In genomic region chr12:119667577-119668314, GRCh38 we compare ENCODE assay signal across 8 cellular contexts. TPM values are rescaled to one million over a fixed set of nuclear protein-coding genes. Genes with fewer than 3 reads are reported as not detected.
DNase-seq lines count a peak whose midpoint lies in the region; ATAC-seq and TF ChIP-seq lines count a peak whose summit lies in the region.

Gene PRKAB1 (plus strand): TSS chr12:119668133. CDS start chr12:119668245, 112 bp downstream.

- ATAC-seq in GM21526 (IDR thresholded peaks at IDR 0.05; ENCODE audit: low FRiP score, unreplicated experiment): peak; percentile 94

- H3K27me3 ChIP-seq in OCI-LY3 (ENCODE audit: low read depth, low read length) (no peaks in the 10 kb centered on the region), mononuclear cell (ENCODE audit: insufficient read depth, low read length) (no peaks in the 10 kb centered on the region)

- H3K36me3 ChIP-seq in OCI-LY3 (replicated peaks; ENCODE audit: low read depth, low read length): peaks cover 25% of the 10 kb centered on the region

- peak within 1 kb of the TSS; percentile 75 for H3K27ac ChIP-seq in OCI-LY3 (ENCODE audit: low read length)

- H3K4me1 ChIP-seq in OCI-LY3 (ENCODE audit: low read length) (peaks cover 20% of the 10 kb centered on the region), mononuclear cell (ENCODE audit: insufficient read depth, low read length) (peaks cover 42% of the 10 kb centered on the region)

- DNase-seq in DMS153 (lab: John Stamatoyannopoulos, UW) (peak; percentile 97), HuH-7.5 (ENCODE audit: low spot score) (peak; percentile 91), activated T-cell treated with anti-CD3 and anti-CD28 coated beads for 1 hour (ENCODE audit: low read depth) (peak; percentile 86), epidermal melanocyte (ENCODE audit: insufficient read length, low spot score) (peak; percentile 86)
- DNase-seq in stimulated activated CD8-positive, alpha-beta memory T cell treated with anti-CD3 and anti-CD28 coated beads, Interleukin-4, amount 100 ng/mL, for 1 hour (ENCODE audit: low read depth in 2 of 2, low spot score in 1 of 2): peak; percentile 79 to 92

- H3K4me3 ChIP-seq in OCI-LY3 (ENCODE audit: low read length) (peak within 1 kb of the TSS; percentile 94), mononuclear cell (ENCODE audit: low read length) (peak within 1 kb of the TSS; percentile 94)

- peak; percentile 85 for TF ChIP-seq CTCF in OCI-LY3 (IDR thresholded peaks at IDR 0.05; ENCODE audit: low read depth, low read length)

- H3K4me2 ChIP-seq in OCI-LY3 (ENCODE audit: low read length): peak within 1 kb of the TSS; percentile 94

- H3K9me3 ChIP-seq in OCI-LY3 (ENCODE audit: insufficient read depth, low read length) (no peaks in the 10 kb centered on the region), mononuclear cell (ENCODE audit: low read depth, low read length) (no peaks in the 10 kb centered on the region)

- H4K20me1 ChIP-seq in OCI-LY3 (ENCODE audit: insufficient read depth, low read length): no peaks in the 10 kb centered on the region

- peak within 1 kb of the TSS; percentile 99 for H2AFZ ChIP-seq in OCI-LY3 (ENCODE audit: low read depth, low read length)

- H3K79me2 ChIP-seq in OCI-LY3 (ENCODE audit: low read length): peaks cover 39% of the 10 kb centered on the region

- H3K9ac ChIP-seq in OCI-LY3 (ENCODE audit: low read length): peak within 1 kb of the TSS; percentile 95

RNA-seq across cellular contexts. Expression of gene PRKAB1, which starts in this region (rescaled TPM):
- total RNA-seq in mononuclear cell: 10.2 TPM

Comparison
In these comparisons a context has a peak if more than half of its experiments do, and no peak if none do; other contexts are left out.
1. Peak in every context shown above with its lines: DNase-seq, ATAC-seq, H3K4me3 ChIP-seq and H3K27ac ChIP-seq.